31 cellular contexts compared by ENCODE assay signal in genomic region chr6:48140221-48140620, GRCh38. TPM values are rescaled to one million over a fixed set of nuclear protein-coding genes. Genes with fewer than 3 reads are reported as not detected.
"Had no signal": no experiment of that assay in that cellular context is flagged by ENCODE, and none has a peak within 500 bp of the region (broad histone marks: within the 10 kb centered on the region; RNA-seq: fewer than 3 reads in every experiment).

No MANE protein-coding gene starts in this region.

- H3K4me3 Mint-ChIP-seq: activated CD4-positive, alpha-beta T cell treated with anti-CD3 and anti-CD28 coated beads for 36 hours; activated naive CD4-positive, alpha-beta T cell treated with anti-CD3 and anti-CD28 coated beads for 36 hours; activated naive CD8-positive, alpha-beta T cell treated with anti-CD3 and anti-CD28 coated beads for 36 hours; brain; effector memory CD8-positive, alpha-beta T cell; naive B cell; nephron progenitor cell; stimulated activated naive B cell treated with anti-CD40 and anti-IgM and Interleukin-4, amounts not matched to agents 10 μg/mL and 1 μg/mL and 100 μg/mL, for 72 hours; T-helper 2 cell treated with Interferon-gamma antibody and Interleukin-4, amounts not matched to agents 5 μg/mL and 100 μg/mL, for 36 hours had no signal

- H3K36me3 Mint-ChIP-seq: activated naive CD8-positive, alpha-beta T cell treated with anti-CD3 and anti-CD28 coated beads for 36 hours; brain; naive B cell; stimulated activated naive B cell treated with anti-CD40 and anti-IgM and Interleukin-4, amounts not matched to agents 10 μg/mL and 1 μg/mL and 100 μg/mL, for 72 hours had no signal

- H3K4me1 ChIP-seq: ascending aorta, gastrocnemius medialis, prostate gland, stomach, upper lobe of right lung had no signal

- H3K9me3 ChIP-seq: ascending aorta, esophagus squamous epithelium, gastrocnemius medialis, neutrophil, prostate gland, stomach, thyroid gland, upper lobe of right lung had no signal

- H3K27me3 Mint-ChIP-seq: activated CD4-positive, alpha-beta T cell treated with anti-CD3 and anti-CD28 coated beads for 36 hours; activated naive CD8-positive, alpha-beta T cell treated with anti-CD3 and anti-CD28 coated beads for 36 hours; effector memory CD8-positive, alpha-beta T cell; naive B cell; stimulated activated naive B cell treated with anti-CD40 and anti-IgM and Interleukin-4, amounts not matched to agents 10 μg/mL and 1 μg/mL and 100 μg/mL, for 72 hours had no signal

- H3K36me3 ChIP-seq: ascending aorta, esophagus squamous epithelium, gastrocnemius medialis, neutrophil, prostate gland, stomach, thyroid gland, upper lobe of right lung had no signal

- H3K27ac Mint-ChIP-seq: activated CD4-positive, alpha-beta T cell treated with anti-CD3 and anti-CD28 coated beads for 36 hours; activated naive CD4-positive, alpha-beta T cell treated with anti-CD3 and anti-CD28 coated beads for 36 hours; activated naive CD8-positive, alpha-beta T cell treated with anti-CD3 and anti-CD28 coated beads for 36 hours; effector memory CD8-positive, alpha-beta T cell; naive B cell; nephron progenitor cell; stimulated activated naive B cell treated with anti-CD40 and anti-IgM and Interleukin-4, amounts not matched to agents 10 μg/mL and 1 μg/mL and 100 μg/mL, for 72 hours; T-helper 2 cell treated with Interferon-gamma antibody and Interleukin-4, amounts not matched to agents 5 μg/mL and 100 μg/mL, for 36 hours had no signal

- FAIRE-seq: endothelial cell of umbilical vein had no signal

- H3K27me3 ChIP-seq: ascending aorta, esophagus squamous epithelium, gastrocnemius medialis, hepatocyte, neutrophil, stomach, thyroid gland, upper lobe of right lung had no signal

- H3K9me3 Mint-ChIP-seq: activated naive CD4-positive, alpha-beta T cell treated with anti-CD3 and anti-CD28 coated beads for 36 hours; activated naive CD8-positive, alpha-beta T cell treated with anti-CD3 and anti-CD28 coated beads for 36 hours; brain; nephron progenitor cell; stimulated activated naive B cell treated with anti-CD40 and anti-IgM and Interleukin-4, amounts not matched to agents 10 μg/mL and 1 μg/mL and 100 μg/mL, for 72 hours; T-helper 2 cell treated with Interferon-gamma antibody and Interleukin-4, amounts not matched to agents 5 μg/mL and 100 μg/mL, for 36 hours had no signal

- H3K27ac ChIP-seq: ascending aorta, esophagus squamous epithelium, gastrocnemius medialis, hepatocyte, neutrophil, prostate gland, stomach, thyroid gland, upper lobe of right lung had no signal

- H3K4me1 Mint-ChIP-seq: activated CD4-positive, alpha-beta T cell treated with anti-CD3 and anti-CD28 coated beads for 36 hours; activated naive CD8-positive, alpha-beta T cell treated with anti-CD3 and anti-CD28 coated beads for 36 hours; naive B cell; nephron progenitor cell; stimulated activated naive B cell treated with anti-CD40 and anti-IgM and Interleukin-4, amounts not matched to agents 10 μg/mL and 1 μg/mL and 100 μg/mL, for 72 hours had no signal

- H3K4me3 ChIP-seq: ascending aorta, esophagus squamous epithelium, gastrocnemius medialis, hepatocyte, prostate gland, smooth muscle cell, stomach, thyroid gland, upper lobe of right lung had no signal

- DNase-seq: activated CD4-positive, alpha-beta T cell treated with anti-CD3 and anti-CD28 coated beads for 36 hours; activated CD4-positive, CD25-positive, alpha-beta regulatory T cell; activated CD8-positive, alpha-beta memory T cell treated with anti-CD3 and anti-CD28 coated beads for 24 hours; activated effector memory CD4-positive, alpha-beta T cell treated with Interleukin-2 at 50 U/mL for 16 hours; activated naive CD4-positive, alpha-beta T cell treated with anti-CD3 and anti-CD28 coated beads for 36 hours; activated naive CD8-positive, alpha-beta T cell treated with anti-CD3 and anti-CD28 coated beads for 36 hours; caudate nucleus; cortex of kidney; effector memory CD8-positive, alpha-beta T cell; esophagus squamous epithelium; gastrocnemius medialis; glutamatergic neuron; islet precursor cell; left cardiac atrium; left ventricle myocardium superior; naive B cell; nephron progenitor cell; stimulated activated CD4-positive, alpha-beta T cell treated with anti-CD3 and anti-CD28 coated beads, Interleukin-2, amount 100 ng/mL, for 24 hours; stimulated activated naive B cell treated with anti-CD40 and anti-IgM and Interleukin-4, amounts not matched to agents 10 μg/mL and 1 μg/mL and 100 μg/mL, for 72 hours; stomach; T-helper 1 cell; thyroid gland; upper lobe of right lung had no signal

- ATAC-seq: activated CD4-positive, alpha-beta T cell treated with anti-CD3 and anti-CD28 coated beads for 36 hours; effector memory CD8-positive, alpha-beta T cell; gastrocnemius medialis; left cardiac atrium; left ventricle myocardium superior; stimulated activated naive B cell treated with anti-CD40 and anti-IgM and Interleukin-4, amounts not matched to agents 10 μg/mL and 1 μg/mL and 100 μg/mL, for 72 hours; upper lobe of right lung had no signal

RNA-seq across cellular contexts. Expression of gene PTCHD4, which starts 29.2 kb away (rescaled TPM):
- total RNA-seq: activated CD4-positive, alpha-beta T cell treated with anti-CD3 and anti-CD28 coated beads for 36 hours; activated naive CD4-positive, alpha-beta T cell treated with anti-CD3 and anti-CD28 coated beads for 36 hours; activated naive CD8-positive, alpha-beta T cell treated with anti-CD3 and anti-CD28 coated beads for 36 hours had no signal
